ENCODE assay signal across 10 cellular contexts in genomic region chrX:65707153-65707552, GRCh38. TPM values are rescaled to one million over a fixed set of nuclear protein-coding genes. Genes with fewer than 3 reads are reported as not detected.
DNase-seq lines count a peak whose midpoint lies in the region; ATAC-seq, FAIRE-seq and TF ChIP-seq lines count a peak whose summit lies in the region.
"Had no signal": no experiment of that assay in that cellular context is flagged by ENCODE, and none has a peak within 500 bp of the region (broad histone marks: within the 10 kb centered on the region; RNA-seq: fewer than 3 reads in every experiment).

No MANE protein-coding gene starts in this region.

- no peaks in the 10 kb centered on the region for H3F3A ChIP-seq in GM23338 (replicated peaks; ENCODE audit: low read depth)

- no peaks in the 10 kb centered on the region; a peak in 2 of 4 replicates for H3K36me3 ChIP-seq in GM12878 (ENCODE audit: control insufficient read depth in 2 of 2, insufficient read depth in 2 of 2, low read length in 1 of 2)
- no peaks in the 10 kb centered on the region for H3K36me3 ChIP-seq in GM23338 (ENCODE audit: insufficient read depth)

- POLR2A ChIA-PET in GM12878 (lab: Charles Lee): interaction anchor here (1.2 to 3.8 kb wide), 3 partner anchors 11 to 311 kb away, joined by 3 to 26 read pairs (median 5); no protein-coding TSS in a partner anchor
- POLR2A ChIA-PET in naive thymus-derived CD8-positive, alpha-beta T cell (lab: Charles Lee): interaction anchor here (1.0 to 2.6 kb wide), 2 partner anchors 9 to 39 kb away, joined by 4 to 8 read pairs; no protein-coding TSS in a partner anchor

- peaks cover 76% of the 10 kb centered on the region for H3K4me1 Mint-ChIP-seq in stimulated activated naive CD8-positive, alpha-beta T cell treated with anti-CD3 and anti-CD28 coated beads, Interleukin-15, Interleukin-2, amounts not matched to agents 100 ng/mL and 50 ng/mL, for 24 hours (ENCODE audit: low read depth)
- peaks cover 21 to 70% (median 63%) of the 10 kb centered on the region in 4 donors for H3K4me1 Mint-ChIP-seq in naive thymus-derived CD8-positive, alpha-beta T cell
- H3K4me1 Mint-ChIP-seq in GM23338: peaks cover 29% of the 10 kb centered on the region

- RAD21 ChIA-PET in GM12878 (lab: Charles Lee; ENCODE audit: unreplicated experiment): interaction anchor here (0.7 to 5.1 kb wide), 7 partner anchors 11 to 110 kb away, joined by 3 to 28 read pairs (median 6); no protein-coding TSS in a partner anchor

- no peak for TF ChIP-seq EP300 in GM12878 (IDR thresholded peaks at IDR 0.05; ENCODE audit: borderline replicate concordance in 1 of 2, control insufficient read depth in 1 of 2, low read depth in 2 of 2, low read length in 2 of 2)

- CTCF ChIA-PET in GM12878 (lab: Yijun Ruan, JAX): interaction anchor here (0.7 to 2.1 kb wide), 6 partner anchors 13 to 279 kb away, joined by 3 to 5 read pairs (median 4); no protein-coding TSS in a partner anchor

- H3K4me2 ChIP-seq in GM12878 (ENCODE audit: control insufficient read depth, insufficient read depth) (no peak overlapping the region), GM23338 (no peak overlapping the region)
- H3K4me2 ChIP-seq: KMS-11 had no signal

- WGBS in GM12878 (ENCODE audit: insufficient coverage, insufficient replicate concordance, low lambda C conversion rate, missing lambda C conversion rate): 46% methylated on average over 2 of the region's 2 CpGs

- no peaks in the 10 kb centered on the region for H3K9me3 Mint-ChIP-seq in stimulated activated naive CD8-positive, alpha-beta T cell treated with anti-CD3 and anti-CD28 coated beads, Interleukin-15, Interleukin-2, amounts not matched to agents 100 ng/mL and 50 ng/mL, for 24 hours
- H3K9me3 Mint-ChIP-seq in naive thymus-derived CD8-positive, alpha-beta T cell: no peaks in the 10 kb centered on the region
- no peaks in the 10 kb centered on the region for H3K9me3 Mint-ChIP-seq in GM23338

- DNase-seq in stimulated activated naive CD8-positive, alpha-beta T cell treated with anti-CD3 and anti-CD28 coated beads, Interleukin-15, Interleukin-2, amounts not matched to agents 100 U/mL and 50 U/mL, for 24 hours: no peak
- no peak for DNase-seq in GM12878 (ENCODE audit: low read depth, low spot score)
- DNase-seq in naive thymus-derived CD8-positive, alpha-beta T cell: no peak
- DNase-seq in GM23338 (ENCODE audit: low spot score): no peak
- no peak for DNase-seq in DMS 273 treated with DMSO at 0.1 percent for 48 hours (lab: John Stamatoyannopoulos, UW)
- DNase-seq: stimulated activated naive CD4-positive, alpha-beta T cell treated with Interleukin-2 at 50 U/mL for 16 hours had no signal

- H2AFZ ChIP-seq in GM12878 (ENCODE audit: control insufficient read depth, low read depth, low read length) (no peak overlapping the region), GM23338 (no peak overlapping the region)

- H3K36me3 Mint-ChIP-seq in stimulated activated naive CD8-positive, alpha-beta T cell treated with anti-CD3 and anti-CD28 coated beads, Interleukin-15, Interleukin-2, amounts not matched to agents 100 ng/mL and 50 ng/mL, for 24 hours (ENCODE audit: low read depth): peaks cover 61% of the 10 kb centered on the region
- peaks cover 1 to 34% (median 3%) of the 10 kb centered on the region in 3 donors for H3K36me3 Mint-ChIP-seq in naive thymus-derived CD8-positive, alpha-beta T cell
- peaks cover 7% of the 10 kb centered on the region; the same call in 2 of the 3 replicates for H3K36me3 Mint-ChIP-seq in GM23338 (ENCODE audit: low read depth)

- FAIRE-seq in GM12878 (lab: Jason Lieb, UNC): peak; percentile 7

- SMC1A ChIA-PET in GM12878 (lab: Charles Lee; ENCODE audit: uncharacterized antibody, unreplicated experiment): interaction anchor here (1.2 to 6.5 kb wide), 5 partner anchors 7 to 35 kb away, joined by 3 to 65 read pairs (median 7); no protein-coding TSS in a partner anchor

- H3K9ac ChIP-seq in GM12878 (ENCODE audit: control insufficient read depth, insufficient read depth, low read length): no peak overlapping the region
- H3K9ac ChIP-seq: KMS-11 had no signal

- no peaks in the 10 kb centered on the region for H3K9me2 ChIP-seq in GM23338 (ENCODE audit: insufficient read depth)

- H3K4me3 Mint-ChIP-seq in stimulated activated naive CD8-positive, alpha-beta T cell treated with anti-CD3 and anti-CD28 coated beads, Interleukin-15, Interleukin-2, amounts not matched to agents 100 ng/mL and 50 ng/mL, for 24 hours: peak overlapping the region; percentile 64
- H3K4me3 Mint-ChIP-seq in naive thymus-derived CD8-positive, alpha-beta T cell: peak overlapping the region; percentile 2 to 74 (median 60)
- no peak overlapping the region for H3K4me3 Mint-ChIP-seq in GM23338

- H3K27me3 ChIP-seq in GM12878 (replicated peaks in 1 of 2; ENCODE audit: control insufficient read depth in 2 of 2, insufficient read depth in 2 of 2, low read length in 1 of 2) (no peaks in the 10 kb centered on the region), GM23338 (ENCODE audit: insufficient read depth) (no peaks in the 10 kb centered on the region)

- no peaks in the 10 kb centered on the region for H3K27me3 Mint-ChIP-seq in stimulated activated naive CD8-positive, alpha-beta T cell treated with anti-CD3 and anti-CD28 coated beads, Interleukin-15, Interleukin-2, amounts not matched to agents 100 ng/mL and 50 ng/mL, for 24 hours
- no peaks in the 10 kb centered on the region for H3K27me3 Mint-ChIP-seq in naive thymus-derived CD8-positive, alpha-beta T cell
- no peaks in the 10 kb centered on the region for H3K27me3 Mint-ChIP-seq in GM23338 (ENCODE audit: insufficient read depth, low read depth, poor library complexity)

- H3K4me1 ChIP-seq in GM12878 (ENCODE audit: control insufficient read depth, insufficient read depth, low read length) (peaks cover 30% of the 10 kb centered on the region), GM23338 (ENCODE audit: insufficient read depth) (no peaks in the 10 kb centered on the region; the same call in 1 of the 2 replicates)

- no peak for TF ChIP-seq RAD21 in GM12878 (IDR thresholded peaks at IDR 0.05; ENCODE audit: insufficient read depth, low read depth, low read length)

- no peaks in the 10 kb centered on the region for H3K9me3 ChIP-seq in GM12878 (replicated peaks; ENCODE audit: control insufficient read depth, insufficient read depth, low read length)

- in situ Hi-C loops in GM12878 (cut with MboI): no loop called here

- H3K27ac ChIP-seq in GM12878 (ENCODE audit: control insufficient read depth, insufficient read depth) (peak overlapping the region; percentile 29), GM23338 (ENCODE audit: low read depth) (no peak overlapping the region)

- TF ChIP-seq POLR2A in GM12878 (IDR thresholded peaks at IDR 0.05; ENCODE audit: low read depth, low read length): no peak

- intact Hi-C loops in GM12878 (cut with micrococcal nuclease; ENCODE audit: unreplicated experiment): no loop called here

- H3K4me3 ChIP-seq in GM12878: no peak overlapping the region
- no peak overlapping the region for H3K4me3 ChIP-seq in GM23338

- peaks cover 67% of the 10 kb centered on the region for H3K79me2 ChIP-seq in GM12878 (ENCODE audit: control insufficient read depth, insufficient read depth, low read length)
- H3K79me2 ChIP-seq in GM23338 (replicated peaks; ENCODE audit: insufficient read depth): peaks cover 30% of the 10 kb centered on the region

- ATAC-seq in stimulated activated naive CD8-positive, alpha-beta T cell treated with anti-CD3 and anti-CD28 coated beads, Interleukin-15, Interleukin-2, amounts not matched to agents 100 U/mL and 50 U/mL, for 24 hours: no peak
- ATAC-seq in GM12878: peak; percentile 3
- peak; percentile 24 for ATAC-seq in naive thymus-derived CD8-positive, alpha-beta T cell
- no peak for ATAC-seq in HG03342 (IDR thresholded peaks at IDR 0.05; ENCODE audit: unreplicated experiment)
- no peak for ATAC-seq in GM18873 (IDR thresholded peaks at IDR 0.05; ENCODE audit: low FRiP score, unreplicated experiment)
- no peak for ATAC-seq in GM23338

- TF ChIP-seq CTCF in GM12878 (IDR thresholded peaks at IDR 0.05 in 2 of 3, conservative IDR thresholded peaks at IDR 0.05 in 1 of 3; ENCODE audit: control insufficient read depth in 2 of 3, extremely low read depth in 1 of 3, insufficient read depth in 1 of 3, low read depth in 3 of 3, low read length in 3 of 3) (no peak), GM23338 (conservative IDR thresholded peaks at IDR 0.05; ENCODE audit: low read depth in 2 of 2) (no peak)

- no peaks in the 10 kb centered on the region for H4K20me1 ChIP-seq in GM12878 (ENCODE audit: control insufficient read depth, insufficient read depth)
- no peaks in the 10 kb centered on the region for H4K20me1 ChIP-seq in GM23338 (replicated peaks; ENCODE audit: insufficient read depth)

- no TSS peak for BruUV-seq in GM12878 (replicated peaks; lab: Mats Ljungman, UMichigan)

- peak overlapping the region; percentile 95 for H3K27ac Mint-ChIP-seq in stimulated activated naive CD8-positive, alpha-beta T cell treated with anti-CD3 and anti-CD28 coated beads, Interleukin-15, Interleukin-2, amounts not matched to agents 100 ng/mL and 50 ng/mL, for 24 hours
- H3K27ac Mint-ChIP-seq in naive thymus-derived CD8-positive, alpha-beta T cell: peak overlapping the region; percentile 68 to 99 (median 88)
- H3K27ac Mint-ChIP-seq in GM23338: no peak overlapping the region

RNA-seq across cellular contexts. Expression of gene MSN, which starts 39.7 kb away (rescaled TPM):
- 67.4 and 69.4 TPM in 2 replicates for total RNA-seq in GM12878 (2013; cell fraction: nucleolus; rRNA removed)
- total RNA-seq in GM12878 (2014; rRNA removed) (279 and 294 TPM in 2 replicates), GM12878 (2014; rRNA removed; fragmentation: Illumina TruSeq; extraction: Trizol) (206 and 211 TPM in 2 replicates), GM12878 (2021) (315 and 317 TPM in 2 replicates)
- polyA plus RNA-seq in GM12878 (2011; ENCODE audit: low read depth): 183 TPM
- polyA plus RNA-seq in GM12878 (2011; rRNA removed) (202 and 343 TPM in 2 replicates), GM12878 (2014; fragmentation: Illumina TruSeq; extraction: Trizol) (432 and 447 TPM in 2 replicates), GM12878 (2014; fragmentation: Nextera tagmentation; extraction: Ambion mirVana) (100 to 1,000 TPM in 1 of 2 experiments, 10 to 100 TPM in 1; 93.8 to 104 TPM), GM12878 (2014; rRNA removed) (232 and 241 TPM in 2 replicates), GM12878 (2016; fragmentation: Nextera tagmentation; extraction: Ambion mirVana) (100 to 1,000 TPM; 267 to 272 TPM), GM23338 (2016; fragmentation: Nextera tagmentation; extraction: Ambion mirVana) (47.5 and 49.2 TPM in 2 replicates)
- 285 and 339 TPM in 2 replicates for polyA plus RNA-seq in GM12878 (2011; cell fraction: cytosol; rRNA removed)
- polyA plus RNA-seq in GM12878 (2011; cell fraction: nucleus; rRNA removed): 202 and 358 TPM in 2 replicates
- polyA plus RNA-seq in GM12878 (2012): 215 and 225 TPM in 2 replicates
- polyA minus RNA-seq in GM12878 (2011; rRNA and poly(A)+ RNA removed): 303 and 349 TPM in 2 replicates
- 122 and 136 TPM in 2 replicates for polyA minus RNA-seq in GM12878 (2011; cell fraction: cytosol; rRNA and poly(A)+ RNA removed)
- polyA minus RNA-seq in GM12878 (2011; cell fraction: nucleus; rRNA and poly(A)+ RNA removed): 53.2 and 119 TPM in 2 replicates
- 100 to 1,000 TPM; 298 to 315 TPM for total RNA-seq in naive thymus-derived CD8-positive, alpha-beta T cell
- polyA plus RNA-seq in naive thymus-derived CD8-positive, alpha-beta T cell: 100 to 1,000 TPM; 467 to 552 (median 518) TPM
- 111 and 120 TPM in 2 replicates for total RNA-seq in GM23338 (2014; rRNA removed; shearing (Covaris generic))

Comparison
In these comparisons a context has a peak if more than half of its experiments do, and no peak if none do; other contexts are left out.
1. ATAC-seq: peak in GM12878 (single experiment) and naive thymus-derived CD8-positive, alpha-beta T cell (2 of 2); none in stimulated activated naive CD8-positive, alpha-beta T cell treated with anti-CD3 and anti-CD28 coated beads, Interleukin-15, Interleukin-2, amounts not matched to agents 100 U/mL and 50 U/mL, for 24 hours (single experiment), HG03342 (single experiment), GM18873 (single experiment) and GM23338 (single experiment).